26 cellular contexts compared by ENCODE assay signal in genomic region chrX:82458207-82458754, GRCh38.
"Had no signal": no experiment of that assay in that cellular context is flagged by ENCODE, and none has a peak within 500 bp of the region (broad histone marks: within the 10 kb centered on the region; RNA-seq: fewer than 3 reads in every experiment).

No MANE protein-coding gene starts in this region.

- H3K36me3 ChIP-seq: gastrocnemius medialis, left lung, lower lobe of right lung, neutrophil, prostate gland, right atrium auricular region, sigmoid colon, stomach, tibial artery, upper lobe of left lung had no signal

- H2AFZ ChIP-seq: parathyroid adenoma had no signal

- H3K9me3 ChIP-seq: gastrocnemius medialis, left lung, lower lobe of right lung, neutrophil, prostate gland, sigmoid colon, tibial artery, upper lobe of left lung had no signal

- H3K79me2 ChIP-seq: parathyroid adenoma had no signal

- H3K4me1 Mint-ChIP-seq: naive B cell; neural crest cell; stimulated activated effector memory CD8-positive, alpha-beta T cell treated with anti-CD3 and anti-CD28 coated beads, Interleukin-12 subunit alpha, Interleukin-12 subunit beta, amount 100 ng/mL, for 72 hours had no signal

- H3K27ac Mint-ChIP-seq: effector memory CD8-positive, alpha-beta T cell; naive B cell; natural killer cell treated with Interleukin-12 subunit alpha and Interleukin-12 subunit beta and Interleukin-15 and Interleukin-18, amount 100 ng/mL, for 72 hours; stimulated activated effector memory CD8-positive, alpha-beta T cell treated with anti-CD3 and anti-CD28 coated beads, Interleukin-12 subunit alpha, Interleukin-12 subunit beta, amount 100 ng/mL, for 72 hours had no signal

- FAIRE-seq: endometrium, urothelium cell line had no signal

- DNase-seq: dermis blood vessel endothelial cell; effector memory CD8-positive, alpha-beta T cell; foreskin fibroblast; gastrocnemius medialis; head of caudate nucleus; kidney; left lung; lower lobe of right lung; naive B cell; sigmoid colon; stimulated activated CD4-positive, alpha-beta T cell treated with anti-CD3 and anti-CD28 coated beads, Interleukin-2, amount 100 ng/mL, for 24 hours; stimulated activated CD4-positive, alpha-beta T cell treated with anti-CD3 and anti-CD28 coated beads, Interleukin-4, amount 100 ng/mL, for 24 hours; stimulated activated naive CD4-positive, alpha-beta T cell treated with Interleukin-2 at 50 U/mL for 16 hours; stomach; tibial artery; upper lobe of left lung had no signal

- H3K36me3 Mint-ChIP-seq: naive B cell; natural killer cell treated with Interleukin-12 subunit alpha and Interleukin-12 subunit beta and Interleukin-15 and Interleukin-18, amount 100 ng/mL, for 72 hours; stimulated activated effector memory CD8-positive, alpha-beta T cell treated with anti-CD3 and anti-CD28 coated beads, Interleukin-12 subunit alpha, Interleukin-12 subunit beta, amount 100 ng/mL, for 72 hours had no signal

- H3K4me1 ChIP-seq: gastrocnemius medialis, left lung, lower lobe of right lung, parathyroid adenoma, prostate gland, right atrium auricular region, sigmoid colon, stomach, tibial artery, upper lobe of left lung had no signal

- H3K9me3 Mint-ChIP-seq: effector memory CD8-positive, alpha-beta T cell; natural killer cell treated with Interleukin-12 subunit alpha and Interleukin-12 subunit beta and Interleukin-15 and Interleukin-18, amount 100 ng/mL, for 72 hours; stimulated activated effector memory CD8-positive, alpha-beta T cell treated with anti-CD3 and anti-CD28 coated beads, Interleukin-12 subunit alpha, Interleukin-12 subunit beta, amount 100 ng/mL, for 72 hours had no signal

- H3K4me3 Mint-ChIP-seq: effector memory CD8-positive, alpha-beta T cell; naive B cell; natural killer cell treated with Interleukin-12 subunit alpha and Interleukin-12 subunit beta and Interleukin-15 and Interleukin-18, amount 100 ng/mL, for 72 hours; neural crest cell; stimulated activated effector memory CD8-positive, alpha-beta T cell treated with anti-CD3 and anti-CD28 coated beads, Interleukin-12 subunit alpha, Interleukin-12 subunit beta, amount 100 ng/mL, for 72 hours had no signal

- H3K27ac ChIP-seq: coronary artery, gastrocnemius medialis, left lung, lower lobe of right lung, neutrophil, parathyroid adenoma, prostate gland, right atrium auricular region, sigmoid colon, stomach, tibial artery, upper lobe of left lung had no signal

- H3K27me3 ChIP-seq: gastrocnemius medialis, left lung, neutrophil, right atrium auricular region, sigmoid colon, tibial artery, upper lobe of left lung had no signal

- ATAC-seq: effector memory CD8-positive, alpha-beta T cell; gastrocnemius medialis; left lung; lower lobe of right lung; natural killer cell treated with Interleukin-12 subunit alpha and Interleukin-12 subunit beta and Interleukin-15 and Interleukin-18, amount 100 ng/mL, for 72 hours; stimulated activated effector memory CD8-positive, alpha-beta T cell treated with anti-CD3 and anti-CD28 coated beads, Interleukin-12 subunit alpha, Interleukin-12 subunit beta, amount 100 ng/mL, for 72 hours had no signal

- H3K27me3 Mint-ChIP-seq: effector memory CD8-positive, alpha-beta T cell; naive B cell; natural killer cell treated with Interleukin-12 subunit alpha and Interleukin-12 subunit beta and Interleukin-15 and Interleukin-18, amount 100 ng/mL, for 72 hours had no signal

- H3K4me3 ChIP-seq: coronary artery, gastrocnemius medialis, left lung, lower lobe of right lung, prostate gland, right atrium auricular region, sigmoid colon, stomach, tibial artery, upper lobe of left lung had no signal
